ENCODE assay signal across 8 cellular contexts in genomic region chr1:40664791-40665190, GRCh38. TPM values are rescaled to one million over a fixed set of nuclear protein-coding genes. Genes with fewer than 3 reads are reported as not detected.
DNase-seq lines count a peak whose midpoint lies in the region; ATAC-seq and TF ChIP-seq lines count a peak whose summit lies in the region.

No MANE protein-coding gene starts in this region.

- H3K4me3 Mint-ChIP-seq in Calu3 (ENCODE audit: low read depth, unreplicated experiment), result peak overlapping the region; percentile 80
- peak overlapping the region; percentile 68 for H3K4me3 Mint-ChIP-seq in dendritic cell treated with granulocyte-macrophage colony-stimulating factor and Interleukin-4, amounts not matched to agents 40 ng/mL and 50 ng/mL, for 4 days

- no peak for TF ChIP-seq POLR2A in ovary (IDR thresholded peaks at IDR 0.05)

- no peak for ATAC-seq in GM18861 (IDR thresholded peaks at IDR 0.05; ENCODE audit: unreplicated experiment)
- no peak for ATAC-seq in left colon
- no peak for ATAC-seq in HG02981 (IDR thresholded peaks at IDR 0.05; ENCODE audit: unreplicated experiment)

- H3K36me3 Mint-ChIP-seq in Calu3 (ENCODE audit: insufficient read depth, unreplicated experiment), result no peaks in the 10 kb centered on the region
- H3K36me3 Mint-ChIP-seq in dendritic cell treated with granulocyte-macrophage colony-stimulating factor and Interleukin-4, amounts not matched to agents 40 ng/mL and 50 ng/mL, for 4 days (ENCODE audit: low read depth), result no peaks in the 10 kb centered on the region

- TF ChIP-seq CTCF in Calu3 (IDR thresholded peaks at IDR 0.05; ENCODE audit: unreplicated experiment) (no peak), LNCaP clone FGC (IDR thresholded peaks at IDR 0.05; ENCODE audit: control insufficient read depth, extremely low read depth, insufficient read depth) (no peak), ovary (IDR thresholded peaks at IDR 0.05) (no peak)

- CTCF ChIA-PET in Calu3 (lab: Charles Lee), result no interaction called here

- no peaks in the 10 kb centered on the region for H3K27me3 Mint-ChIP-seq in Calu3 (ENCODE audit: unreplicated experiment)
- H3K27me3 Mint-ChIP-seq in dendritic cell treated with granulocyte-macrophage colony-stimulating factor and Interleukin-4, amounts not matched to agents 40 ng/mL and 50 ng/mL, for 4 days, result peaks cover 19% of the 10 kb centered on the region

- H3K27ac ChIP-seq in ovary, result no peak overlapping the region

- no peak for TF ChIP-seq EP300 in ovary (IDR thresholded peaks at IDR 0.05)

- peaks cover 28% of the 10 kb centered on the region for H3K4me1 Mint-ChIP-seq in Calu3 (ENCODE audit: low read depth, unreplicated experiment)
- H3K4me1 Mint-ChIP-seq in dendritic cell treated with granulocyte-macrophage colony-stimulating factor and Interleukin-4, amounts not matched to agents 40 ng/mL and 50 ng/mL, for 4 days (ENCODE audit: low read depth), result peaks cover 41% of the 10 kb centered on the region

- no peaks in the 10 kb centered on the region for H3K36me3 ChIP-seq in ovary

- no peak overlapping the region for H3K27ac Mint-ChIP-seq in Calu3 (ENCODE audit: unreplicated experiment)
- H3K27ac Mint-ChIP-seq in dendritic cell treated with granulocyte-macrophage colony-stimulating factor and Interleukin-4, amounts not matched to agents 40 ng/mL and 50 ng/mL, for 4 days, result peak overlapping the region; percentile 41

- H3K27me3 ChIP-seq in ovary, result no peaks in the 10 kb centered on the region

- H3K9me3 Mint-ChIP-seq in Calu3 (ENCODE audit: low read depth, unreplicated experiment), result no peaks in the 10 kb centered on the region
- no peaks in the 10 kb centered on the region for H3K9me3 Mint-ChIP-seq in dendritic cell treated with granulocyte-macrophage colony-stimulating factor and Interleukin-4, amounts not matched to agents 40 ng/mL and 50 ng/mL, for 4 days

- no peaks in the 10 kb centered on the region for H3K9me3 ChIP-seq in ovary

- WGBS in ovary, 3 donors, result 53 to 63% (median 55%) methylated on average over 2 of the region's 2 CpGs

- H3K4me1 ChIP-seq in ovary (ENCODE audit: insufficient read depth), result peaks cover 2% of the 10 kb centered on the region

- intact Hi-C loops in Calu3 (cut with micrococcal nuclease; ENCODE audit: unreplicated experiment) (no loop called here), ovary (cut with DNase I) (no loop called here), left colon (cut with DNase I, micrococcal nuclease) (loop anchor here in 1 of 2 donors (10.0 kb wide), 1 partner anchor 50 kb away; no protein-coding TSS in a partner anchor)
- intact Hi-C loops in dendritic cell treated with granulocyte-macrophage colony-stimulating factor and Interleukin-4, amounts not matched to agents 40 ng/mL and 50 ng/mL, for 4 days (cut with micrococcal nuclease), result no loop called here

- BruUV-seq in Calu3 (replicated peaks; lab: Mats Ljungman, UMichigan), result no TSS peak

- DNase-seq in Calu3 (no peak), LNCaP clone FGC (ENCODE audit: low read depth) (no peak), ovary (no peak), left colon (no peak), NCI-H345 (lab: John Stamatoyannopoulos, UW) (no peak)

- H3K4me3 ChIP-seq in LNCaP clone FGC (ENCODE audit: low read depth, low read length) (peak overlapping the region; percentile 47; the same call in 1 of the 2 replicates), ovary (peak overlapping the region; percentile 52)

RNA-seq across cellular contexts. Expression of gene RIMS3, which starts 0.7 kb away (rescaled TPM):
- total RNA-seq in Calu3 (2022), result 0.81 and 1.3 TPM in 2 replicates
- total RNA-seq in ovary, result 10 to 100 TPM in 1 of 7 donors, 1 to 10 TPM in 6; 1.3 to 12.6 (median 6.2) TPM
- 1 to 10 TPM; 1.4 to 4.4 TPM for polyA plus RNA-seq in ovary
- 10 to 100 TPM in 1 of 2 donors, 1 to 10 TPM in 1; 6.4 to 15.6 TPM for total RNA-seq in left colon

RNA-seq across cellular contexts. Expression of gene NFYC, which starts 26.7 kb away (rescaled TPM):
- 65.5 and 66.0 TPM in 2 replicates for total RNA-seq in Calu3 (2022)
- 10 to 100 TPM; 28.8 to 65.6 (median 45.1) TPM for total RNA-seq in ovary
- polyA plus RNA-seq in ovary, result 10 to 100 TPM; 44.1 to 90.9 TPM
- total RNA-seq in left colon, result 10 to 100 TPM; 62.5 TPM
